Comparison of ENCODE assay signal across 14 cellular contexts in genomic region chr9:92614763-92615441, GRCh38. TPM values are rescaled to one million over a fixed set of nuclear protein-coding genes. Genes with fewer than 3 reads are reported as not detected.
A peak's percentile ranks its signal among the peaks of the same experiment; 100 is the strongest.
DNase-seq lines count a peak whose midpoint lies in the region; ATAC-seq and TF ChIP-seq lines count a peak whose summit lies in the region.
"Had no signal": no experiment of that assay in that cellular context is flagged by ENCODE, and none has a peak within 500 bp of the region (broad histone marks: within the 10 kb centered on the region; RNA-seq: fewer than 3 reads in every experiment).

No MANE protein-coding gene starts in this region.

- H3K9me3 ChIP-seq in fibroblast of lung (ENCODE audit: control insufficient read depth, insufficient read depth, low read depth, low read length) = no peaks in the 10 kb centered on the region
- no peaks in the 10 kb centered on the region for H3K9me3 ChIP-seq in prostate gland
- no peaks in the 10 kb centered on the region for H3K9me3 ChIP-seq in vagina

- CTCF ChIA-PET in activated naive CD4-positive, alpha-beta T cell treated with anti-CD3 and anti-CD28 coated beads for 36 hours (lab: Charles Lee) = no interaction called here

- DNase-seq in activated naive CD4-positive, alpha-beta T cell treated with anti-CD3 and anti-CD28 coated beads, Interleukin-2, amount 50 U/mL, for 72 hours (ENCODE audit: low spot score in 2 of 2) = no peak
- DNase-seq in activated naive CD4-positive, alpha-beta T cell treated with anti-CD3 and anti-CD28 coated beads for 36 hours = no peak
- DNase-seq in fibroblast of lung (ENCODE audit: low read depth in 2 of 2) (no peak), prostate gland (ENCODE audit: low spot score) (no peak), vagina (ENCODE audit: extremely low spot score in 2 of 2) (peak; percentile 67 to 77), amniotic stem cell (lab: John Stamatoyannopoulos, UW) (no peak), islet precursor cell (no peak), NCI-H226 (no peak)
- DNase-seq: activated CD4-positive, alpha-beta T cell treated with anti-CD3 and anti-CD28 coated beads for 48 hours; activated naive CD8-positive, alpha-beta T cell treated with anti-CD3 and anti-CD28 coated beads, Interleukin-2, amount 10 ng/mL, durations not matched to agents 7 days and 5 days; caudate nucleus; NCI-H1694; NCI-H446; T1000 had no signal

- peak overlapping the region; percentile 72 for H3K4me2 ChIP-seq in fibroblast of lung (ENCODE audit: extremely low read depth, insufficient read depth, low read length)

- no peaks in the 10 kb centered on the region for H3K4me1 Mint-ChIP-seq in activated naive CD4-positive, alpha-beta T cell treated with anti-CD3 and anti-CD28 coated beads for 36 hours (ENCODE audit: low read depth)
- H3K4me1 Mint-ChIP-seq: activated naive CD8-positive, alpha-beta T cell treated with anti-CD3 and anti-CD28 coated beads, Interleukin-2, amount 10 ng/mL, durations not matched to agents 7 days and 5 days had no signal

- no peak overlapping the region for H2AFZ ChIP-seq in fibroblast of lung (ENCODE audit: low read length)

- ATAC-seq in activated naive CD4-positive, alpha-beta T cell treated with anti-CD3 and anti-CD28 coated beads, Interleukin-2, amount 50 U/mL, for 72 hours = no peak

- no peaks in the 10 kb centered on the region for H3K9me3 Mint-ChIP-seq in activated naive CD4-positive, alpha-beta T cell treated with anti-CD3 and anti-CD28 coated beads, Interleukin-2, amount 50 U/mL, for 72 hours
- no peaks in the 10 kb centered on the region for H3K9me3 Mint-ChIP-seq in activated naive CD4-positive, alpha-beta T cell treated with anti-CD3 and anti-CD28 coated beads for 36 hours
- H3K9me3 Mint-ChIP-seq: activated naive CD8-positive, alpha-beta T cell treated with anti-CD3 and anti-CD28 coated beads, Interleukin-2, amount 10 ng/mL, durations not matched to agents 7 days and 5 days had no signal

- no peaks in the 10 kb centered on the region for H3K36me3 Mint-ChIP-seq in activated naive CD4-positive, alpha-beta T cell treated with anti-CD3 and anti-CD28 coated beads, Interleukin-2, amount 50 U/mL, for 72 hours
- peaks cover 17% of the 10 kb centered on the region for H3K36me3 Mint-ChIP-seq in activated naive CD4-positive, alpha-beta T cell treated with anti-CD3 and anti-CD28 coated beads for 36 hours (ENCODE audit: low read depth)

- H3K79me2 ChIP-seq in fibroblast of lung (ENCODE audit: control insufficient read depth, insufficient read depth, low read length) = no peaks in the 10 kb centered on the region

- H3K4me1 ChIP-seq in fibroblast of lung (ENCODE audit: control insufficient read depth, extremely low read depth, insufficient read depth, low read length) = peaks cover 26% of the 10 kb centered on the region
- no peaks in the 10 kb centered on the region for H3K4me1 ChIP-seq in prostate gland (replicated peaks)
- H3K4me1 ChIP-seq in vagina = peaks cover 74% of the 10 kb centered on the region

- TF ChIP-seq CTCF in fibroblast of lung (conservative IDR thresholded peaks at IDR 0.05 in 1 of 2, IDR thresholded peaks at IDR 0.05 in 1 of 2; ENCODE audit: low read depth in 1 of 2, low read length in 2 of 2) (no peak), prostate gland (IDR thresholded peaks at IDR 0.05) (no peak), vagina (IDR thresholded peaks at IDR 0.05) (no peak)

- H3K9ac ChIP-seq in fibroblast of lung (ENCODE audit: insufficient read depth, low read length) = no peak overlapping the region

- H3K27me3 ChIP-seq in fibroblast of lung (ENCODE audit: control insufficient read depth, insufficient read depth, low read length) (no peaks in the 10 kb centered on the region), prostate gland (replicated peaks; ENCODE audit: insufficient read depth) (no peaks in the 10 kb centered on the region), vagina (no peaks in the 10 kb centered on the region)

- no peaks in the 10 kb centered on the region for H4K20me1 ChIP-seq in fibroblast of lung (ENCODE audit: control insufficient read depth, extremely low read depth, insufficient read depth, low read length)

- H3K4me3 ChIP-seq in fibroblast of lung (replicated peaks in 1 of 4; ENCODE audit: control extremely low read depth in 1 of 4, insufficient read depth in 1 of 4, low read depth in 3 of 4, low read length in 4 of 4) (peak overlapping the region in 2 of 4 experiments; percentile 2 to 6), prostate gland (no peak overlapping the region), vagina (no peak overlapping the region)

- peaks cover 20% of the 10 kb centered on the region for H3K36me3 ChIP-seq in fibroblast of lung (ENCODE audit: control insufficient read depth, insufficient read depth, low read length)
- H3K36me3 ChIP-seq in prostate gland = no peaks in the 10 kb centered on the region
- peaks cover 0 to 11% of the 10 kb centered on the region in 2 donors for H3K36me3 ChIP-seq in vagina

- intact Hi-C loops in activated naive CD4-positive, alpha-beta T cell treated with anti-CD3 and anti-CD28 coated beads for 36 hours (cut with micrococcal nuclease) = no loop called here
- intact Hi-C loops in prostate gland (cut with DNase I) (no loop called here), vagina (cut with DNase I) (no loop called here)

- no peak for TF ChIP-seq POLR2A in prostate gland (IDR thresholded peaks at IDR 0.05)
- no peak for TF ChIP-seq POLR2A in vagina (IDR thresholded peaks at IDR 0.05)

- WGBS in prostate gland = 71% methylated on average over 17 of the region's 17 CpGs

- H3K27me3 Mint-ChIP-seq in activated naive CD4-positive, alpha-beta T cell treated with anti-CD3 and anti-CD28 coated beads for 36 hours (ENCODE audit: low read depth) = no peaks in the 10 kb centered on the region
- H3K27me3 Mint-ChIP-seq: activated naive CD8-positive, alpha-beta T cell treated with anti-CD3 and anti-CD28 coated beads, Interleukin-2, amount 10 ng/mL, durations not matched to agents 7 days and 5 days had no signal

- no peak overlapping the region for H3K4me3 Mint-ChIP-seq in activated naive CD4-positive, alpha-beta T cell treated with anti-CD3 and anti-CD28 coated beads for 36 hours
- H3K4me3 Mint-ChIP-seq: activated naive CD8-positive, alpha-beta T cell treated with anti-CD3 and anti-CD28 coated beads, Interleukin-2, amount 10 ng/mL, durations not matched to agents 7 days and 5 days had no signal

- peak overlapping the region; percentile 25 to 89 for H3K27ac Mint-ChIP-seq in activated naive CD4-positive, alpha-beta T cell treated with anti-CD3 and anti-CD28 coated beads, Interleukin-2, amount 50 U/mL, for 72 hours
- H3K27ac Mint-ChIP-seq in activated naive CD4-positive, alpha-beta T cell treated with anti-CD3 and anti-CD28 coated beads for 36 hours = no peak overlapping the region
- H3K27ac Mint-ChIP-seq: activated naive CD8-positive, alpha-beta T cell treated with anti-CD3 and anti-CD28 coated beads, Interleukin-2, amount 10 ng/mL, durations not matched to agents 7 days and 5 days had no signal

- H3K27ac ChIP-seq in fibroblast of lung (ENCODE audit: insufficient read depth, low read length) = peak overlapping the region; percentile 39
- H3K27ac ChIP-seq in prostate gland = peak overlapping the region; percentile 38 to 72
- peak overlapping the region; percentile 92 for H3K27ac ChIP-seq in vagina

RNA-seq across cellular contexts. Expression of gene IPPK, which starts 55.0 kb away (rescaled TPM):
- total RNA-seq in activated naive CD4-positive, alpha-beta T cell treated with anti-CD3 and anti-CD28 coated beads, Interleukin-2, amount 50 U/mL, for 72 hours = 10 to 100 TPM; 14.0 to 14.1 TPM
- total RNA-seq in activated naive CD4-positive, alpha-beta T cell treated with anti-CD3 and anti-CD28 coated beads for 36 hours = 1 to 10 TPM; 7.6 to 8.2 TPM
- total RNA-seq in fibroblast of lung (7.7 and 11.1 TPM in 2 replicates), prostate gland (10 to 100 TPM; 10.3 to 14.0 TPM), vagina (39.5 TPM)
- polyA plus RNA-seq in fibroblast of lung = 16.4 and 18.5 TPM in 2 replicates
- polyA plus RNA-seq in fibroblast of lung (2012) = 6.2 and 7.9 TPM in 2 replicates
- polyA minus RNA-seq in fibroblast of lung (ENCODE audit: low replicate concordance) = 36.6 and 64.1 TPM in 2 replicates

Comparison
In these comparisons a context has a peak if more than half of its experiments do, and no peak if none do; other contexts are left out.
1. DNase-seq: peak in vagina (2 of 2); none in activated naive CD4-positive, alpha-beta T cell treated with anti-CD3 and anti-CD28 coated beads, Interleukin-2, amount 50 U/mL, for 72 hours (0 of 2), activated naive CD4-positive, alpha-beta T cell treated with anti-CD3 and anti-CD28 coated beads for 36 hours (single experiment), fibroblast of lung (0 of 2), prostate gland (single experiment), amniotic stem cell (single experiment), islet precursor cell (single experiment) and NCI-H226 (single experiment).
2. H3K27ac ChIP-seq: peak in every context shown above with its lines; median percentile 92 in vagina; 55 in prostate gland; 39 in fibroblast of lung.